ENCODE assay signal across 9 cellular contexts in the genomic region with DNA sequence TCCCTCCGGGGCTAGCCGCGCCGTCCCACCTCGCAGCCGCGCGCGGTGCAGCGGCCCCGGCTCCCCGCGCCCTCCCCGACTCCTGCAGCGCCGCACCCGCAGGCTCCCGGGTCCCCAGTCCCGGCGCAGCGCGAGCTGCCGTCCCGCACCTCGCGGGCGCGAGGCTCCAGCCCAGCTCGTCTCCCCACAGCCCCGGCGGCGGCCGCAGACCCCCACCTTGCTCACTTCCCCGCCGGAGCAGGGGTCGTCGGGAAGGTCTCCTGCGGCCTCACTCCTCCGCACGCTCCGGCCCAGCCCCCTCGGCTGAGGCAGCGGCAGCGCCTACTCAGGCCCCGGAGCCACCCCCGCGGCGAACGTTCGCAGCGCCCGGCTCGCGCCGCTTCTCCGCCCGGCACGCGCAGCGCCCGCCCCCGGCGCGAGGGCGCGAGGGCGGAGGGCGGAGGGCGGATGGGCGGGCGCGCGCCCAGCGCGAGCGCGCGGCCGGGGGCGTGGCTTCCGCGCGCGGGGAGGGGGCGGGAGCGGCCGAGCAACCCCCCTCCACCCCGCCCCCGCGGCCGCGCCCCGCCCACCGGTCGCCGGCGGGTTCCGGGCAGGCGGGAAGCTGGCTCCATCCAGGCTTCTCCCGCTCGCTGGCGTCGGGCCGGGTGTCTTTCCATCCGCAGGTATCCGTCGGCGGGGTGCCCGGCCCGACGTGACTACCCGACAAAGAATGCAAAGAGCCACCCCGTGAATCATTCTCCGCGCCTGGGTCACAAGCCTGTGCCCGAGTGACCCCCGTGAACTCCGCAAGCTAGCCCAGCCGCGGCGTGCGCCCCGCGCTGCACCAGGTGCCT. TPM values are rescaled to one million over a fixed set of nuclear protein-coding genes. Genes with fewer than 3 reads are reported as not detected.
DNase-seq lines count a peak whose midpoint lies in the region; ATAC-seq, FAIRE-seq and TF ChIP-seq lines count a peak whose summit lies in the region.
"Had no signal": no experiment of that assay in that cellular context is flagged by ENCODE, and none has a peak within 500 bp of the region (broad histone marks: within the 10 kb centered on the region; RNA-seq: fewer than 3 reads in every experiment).

A gene (minus strand): TSS at position 408 of the 833 bp plus-strand sequence. CDS start 20,917 bp downstream, outside the sequence.

- ATAC-seq in HG03432 (IDR thresholded peaks at IDR 0.05; ENCODE audit: unreplicated experiment): peak; percentile 81
- peak; percentile 97 for ATAC-seq in mucosa of descending colon

- intact Hi-C loops in mucosa of descending colon (cut with DNase I, micrococcal nuclease): no loop called here

- H3K27ac ChIP-seq in C4-2B: peak within 1 kb of the TSS; percentile 91

- H3K27me3 ChIP-seq in NT2/D1 (ENCODE audit: insufficient read depth, insufficient read length): peaks cover 26% of the 10 kb centered on the region

- no peaks in the 10 kb centered on the region for H3K36me3 ChIP-seq in NT2/D1 (ENCODE audit: insufficient read depth, insufficient read length, low read length)
- no peaks in the 10 kb centered on the region for H3K36me3 ChIP-seq in mucosa of descending colon (ENCODE audit: low read depth)

- no peaks in the 10 kb centered on the region for H3K4me1 ChIP-seq in NT2/D1 (ENCODE audit: insufficient read depth, insufficient read length)
- peaks cover 4% of the 10 kb centered on the region for H3K4me1 ChIP-seq in mucosa of descending colon (ENCODE audit: low read depth)

- H3K9ac ChIP-seq in NT2/D1 (ENCODE audit: insufficient read length, low read depth): peak within 1 kb of the TSS; percentile 95

- no peak for FAIRE-seq in GM19239 (lab: Jason Lieb, UNC)
- FAIRE-seq: endometrium had no signal

- TF ChIP-seq CTCF in C4-2B (conservative IDR thresholded peaks at IDR 0.05) (no peak), mucosa of descending colon (IDR thresholded peaks at IDR 0.05) (no peak)

- peak within 1 kb of the TSS; percentile 82 for H3K4me3 ChIP-seq in NT2/D1 (ENCODE audit: insufficient read length, low read depth)
- H3K4me3 ChIP-seq in mucosa of descending colon: peak within 1 kb of the TSS; percentile 58

- DNase-seq in GM19239 (ENCODE audit: insufficient read length, low spot score): peak; percentile 83
- DNase-seq in NT2/D1 (ENCODE audit: low read depth, low spot score): peak; percentile 47
- DNase-seq in activated CD8-positive, alpha-beta memory T cell treated with anti-CD3 and anti-CD28 coated beads, Interleukin-2, amount 50 U/mL, for 4 hours: peak; percentile 80
- DNase-seq in epidermal melanocyte (ENCODE audit: insufficient read length, low spot score): peak; percentile 65
- peak; percentile 83 to 91 (median 88) for DNase-seq in mucosa of descending colon
- DNase-seq in stimulated activated CD8-positive, alpha-beta memory T cell treated with anti-CD3 and anti-CD28 coated beads, Interleukin-4, amount 100 ng/mL, for 1 hour (ENCODE audit: low read depth in 2 of 2, low spot score in 1 of 2): peak; percentile 51 to 67

- no peaks in the 10 kb centered on the region for H3K9me3 ChIP-seq in NT2/D1 (ENCODE audit: insufficient read depth, low read length)
- no peaks in the 10 kb centered on the region for H3K9me3 ChIP-seq in mucosa of descending colon

RNA-seq across cellular contexts. Expression of the gene that starts here (rescaled TPM):
- total RNA-seq in mucosa of descending colon: 1 to 10 TPM; 4.8 to 8.8 (median 7.2) TPM

Comparison
In these comparisons a context has a peak if more than half of its experiments do, and no peak if none do; other contexts are left out.
1. Peak in every context shown above with its lines: DNase-seq, ATAC-seq, H3K4me3 ChIP-seq and H3K27ac ChIP-seq.